Comparison of ENCODE assay signal across 9 cellular contexts in genomic region chr12:115354476-115354890, GRCh38.
A peak's percentile ranks its signal among the peaks of the same experiment; 100 is the strongest.
DNase-seq lines count a peak whose midpoint lies in the region; ATAC-seq, FAIRE-seq and TF ChIP-seq lines count a peak whose summit lies in the region.
"Had no signal": no experiment of that assay in that cellular context is flagged by ENCODE, and none has a peak within 500 bp of the region (broad histone marks: within the 10 kb centered on the region; RNA-seq: fewer than 3 reads in every experiment).

No MANE protein-coding gene starts in this region.

- peaks cover 3% of the 10 kb centered on the region for H3K27me3 Mint-ChIP-seq in endothelial cell (ENCODE audit: unreplicated experiment)
- H3K27me3 Mint-ChIP-seq: activated naive CD4-positive, alpha-beta T cell treated with anti-CD3 and anti-CD28 coated beads, Interleukin-2, amount 10 ng/mL, durations not matched to agents 7 days and 5 days had no signal

- WGBS in thyroid gland, 2 donors, result 84 to 92% methylated on average over 1 of the region's 1 CpG

- no peaks in the 10 kb centered on the region for H3K9me3 Mint-ChIP-seq in endothelial cell (ENCODE audit: unreplicated experiment)
- H3K9me3 Mint-ChIP-seq: activated naive CD4-positive, alpha-beta T cell treated with anti-CD3 and anti-CD28 coated beads, Interleukin-2, amount 10 ng/mL, durations not matched to agents 7 days and 5 days had no signal

- no peaks in the 10 kb centered on the region for H3K9me3 ChIP-seq in SJCRH30 (replicated peaks)
- H3K9me3 ChIP-seq in kidney (ENCODE audit: control insufficient read depth in 1 of 2, low read length in 2 of 2), result no peaks in the 10 kb centered on the region
- H3K9me3 ChIP-seq in thyroid gland, result no peaks in the 10 kb centered on the region

- no peak overlapping the region for H3K27ac Mint-ChIP-seq in endothelial cell (ENCODE audit: unreplicated experiment)
- H3K27ac Mint-ChIP-seq: activated naive CD4-positive, alpha-beta T cell treated with anti-CD3 and anti-CD28 coated beads, Interleukin-2, amount 10 ng/mL, durations not matched to agents 7 days and 5 days had no signal

- no peak overlapping the region for H3K9ac ChIP-seq in kidney (ENCODE audit: low read length in 2 of 2)

- H3K4me3 ChIP-seq in SJCRH30, result peak overlapping the region; percentile 26
- peak overlapping the region; percentile 14 to 30 for H3K4me3 ChIP-seq in kidney (ENCODE audit: low read length in 2 of 2)
- H3K4me3 ChIP-seq in thyroid gland (replicated peaks in 1 of 3), result no peak overlapping the region

- peak; percentile 31 for DNase-seq in NOMO-1 treated with dmso at 0.1 percent for 144 hours (lab: John Stamatoyannopoulos, UW; ENCODE audit: unreplicated experiment)
- no peak for DNase-seq in NOMO-1 treated with DMSO at 0.1 percent for 48 hours (lab: John Stamatoyannopoulos, UW; ENCODE audit: unreplicated experiment)
- DNase-seq in SJCRH30, result no peak
- DNase-seq in kidney, result no peak
- no peak for DNase-seq in thyroid gland
- no peak for DNase-seq in endothelial cell (ENCODE audit: low spot score)
- DNase-seq in inferior parietal cortex (ENCODE audit: extremely low spot score), result no peak
- DNase-seq: activated naive CD4-positive, alpha-beta T cell treated with anti-CD3 and anti-CD28 coated beads, Interleukin-2, amount 10 ng/mL, durations not matched to agents 7 days and 5 days had no signal

- H3K27ac ChIP-seq in SJCRH30 (no peak overlapping the region), kidney (ENCODE audit: low read depth in 2 of 2, low read length in 2 of 2) (no peak overlapping the region), thyroid gland (peak overlapping the region in 2 of 3 donors; percentile 36 to 39)

- no peak for TF ChIP-seq CTCF in kidney (IDR thresholded peaks at IDR 0.05; ENCODE audit: borderline replicate concordance, extremely low read depth, insufficient read depth)
- no peak for TF ChIP-seq CTCF in thyroid gland (IDR thresholded peaks at IDR 0.05)
- no peak for TF ChIP-seq CTCF in endothelial cell (IDR thresholded peaks at IDR 0.05; ENCODE audit: unreplicated experiment)

- no peak for FAIRE-seq in kidney (lab: Jason Lieb, UNC)

- no peak for TF ChIP-seq POLR2A in thyroid gland (IDR thresholded peaks at IDR 0.05)

- H3K27me3 ChIP-seq in SJCRH30 (no peaks in the 10 kb centered on the region), thyroid gland (no peaks in the 10 kb centered on the region)

- intact Hi-C loops in kidney (cut with DNase I) (no loop called here), thyroid gland (cut with DNase I) (no loop called here)

- ATAC-seq in HG03280 (IDR thresholded peaks at IDR 0.05; ENCODE audit: unreplicated experiment), result no peak

- H3K36me3 ChIP-seq in SJCRH30 (no peaks in the 10 kb centered on the region), kidney (ENCODE audit: control insufficient read depth in 1 of 2, insufficient read depth in 2 of 2, low read length in 2 of 2) (no peaks in the 10 kb centered on the region), thyroid gland (no peaks in the 10 kb centered on the region)

- H3K4me3 Mint-ChIP-seq in endothelial cell (ENCODE audit: unreplicated experiment), result no peak overlapping the region
- H3K4me3 Mint-ChIP-seq: activated naive CD4-positive, alpha-beta T cell treated with anti-CD3 and anti-CD28 coated beads, Interleukin-2, amount 10 ng/mL, durations not matched to agents 7 days and 5 days had no signal

- no peaks in the 10 kb centered on the region for H3K36me3 Mint-ChIP-seq in endothelial cell (ENCODE audit: low read depth, unreplicated experiment)
- H3K36me3 Mint-ChIP-seq: activated naive CD4-positive, alpha-beta T cell treated with anti-CD3 and anti-CD28 coated beads, Interleukin-2, amount 10 ng/mL, durations not matched to agents 7 days and 5 days had no signal

- no peaks in the 10 kb centered on the region for H3K4me1 Mint-ChIP-seq in endothelial cell (ENCODE audit: unreplicated experiment)
- H3K4me1 Mint-ChIP-seq: activated naive CD4-positive, alpha-beta T cell treated with anti-CD3 and anti-CD28 coated beads, Interleukin-2, amount 10 ng/mL, durations not matched to agents 7 days and 5 days had no signal

- H3K4me1 ChIP-seq in SJCRH30 (peaks cover 6% of the 10 kb centered on the region; the same call in 1 of the 2 replicates), kidney (ENCODE audit: control insufficient read depth in 1 of 2, insufficient read depth in 1 of 2, low read depth in 1 of 2, low read length in 2 of 2) (no peaks in the 10 kb centered on the region), thyroid gland (no peaks in the 10 kb centered on the region)

Comparison
In these comparisons a context has a peak if more than half of its experiments do, and no peak if none do; other contexts are left out.
1. H3K27ac ChIP-seq: peak in thyroid gland (2 of 3); none in SJCRH30 (single experiment) and kidney (0 of 2).
2. H3K4me3 ChIP-seq: peak in SJCRH30 (single experiment) and kidney (2 of 2); none in thyroid gland (0 of 3).